In genomic region chr3:181487236-181487978, GRCh38 we compare ENCODE assay signal across 14 cellular contexts.
DNase-seq lines count a peak whose midpoint lies in the region; ATAC-seq and TF ChIP-seq lines count a peak whose summit lies in the region.
"Had no signal": no experiment of that assay in that cellular context is flagged by ENCODE, and none has a peak within 500 bp of the region (broad histone marks: within the 10 kb centered on the region; RNA-seq: fewer than 3 reads in every experiment).

No MANE protein-coding gene starts in this region.

- peaks cover 47 to 71% of the 10 kb centered on the region in 2 experiments for H3K4me1 ChIP-seq in neutrophil (ENCODE audit: control insufficient read depth in 1 of 2, insufficient read depth in 1 of 2, low read depth in 1 of 2, low read length in 1 of 2)
- no peaks in the 10 kb centered on the region for H3K4me1 ChIP-seq in neural progenitor cell
- H3K4me1 ChIP-seq: parathyroid adenoma, SJCRH30 had no signal

- H3K27ac Mint-ChIP-seq in neural progenitor cell: no peak overlapping the region

- no peaks in the 10 kb centered on the region for H3K27me3 Mint-ChIP-seq in neural progenitor cell (ENCODE audit: insufficient read depth, low read depth)

- no peak overlapping the region for H3K4me2 ChIP-seq in neural progenitor cell

- DNase-seq in Jurkat, Clone E6-1 (ENCODE audit: low read depth, low spot score): peak; percentile 62
- peak; percentile 37 for DNase-seq in NCI-H187 treated with DMSO at 0.1 percent for 48 hours (lab: John Stamatoyannopoulos, UW)
- DNase-seq in NCI-H748 (lab: John Stamatoyannopoulos, UW; ENCODE audit: unreplicated experiment): peak; percentile 86
- DNase-seq in neural progenitor cell (ENCODE audit: low spot score): no peak
- DNase-seq in coronary artery (ENCODE audit: low spot score): no peak
- DNase-seq: activated CD4-positive, alpha-beta T cell treated with anti-CD3 and anti-CD28 coated beads for 1 hour; activated naive CD4-positive, alpha-beta T cell; SJCRH30; stimulated activated CD4-positive, alpha-beta T cell treated with anti-CD3 and anti-CD28 coated beads, Interleukin-4, amount 100 ng/mL, for 1 hour; T-helper 9 cell had no signal

- H3K9ac ChIP-seq in neural progenitor cell: no peak overlapping the region
- H3K9ac ChIP-seq: parathyroid adenoma had no signal

- ATAC-seq in HG03039 (IDR thresholded peaks at IDR 0.05; ENCODE audit: unreplicated experiment) (no peak), GM21381 (IDR thresholded peaks at IDR 0.05; ENCODE audit: unreplicated experiment) (no peak)

- no peaks in the 10 kb centered on the region for H3K9me3 Mint-ChIP-seq in neural progenitor cell

- no peak overlapping the region for H3K4me3 ChIP-seq in Jurkat, Clone E6-1 (ENCODE audit: low read length)
- no peak overlapping the region for H3K4me3 ChIP-seq in neutrophil (ENCODE audit: low read depth in 1 of 2, low read length in 1 of 2)
- H3K4me3 ChIP-seq in neural progenitor cell: no peak overlapping the region
- H3K4me3 ChIP-seq in coronary artery: no peak overlapping the region
- H3K4me3 ChIP-seq: SJCRH30 had no signal

- H3K9me3 ChIP-seq in neutrophil (no peaks in the 10 kb centered on the region), neural progenitor cell (ENCODE audit: low read depth) (no peaks in the 10 kb centered on the region)
- H3K9me3 ChIP-seq: SJCRH30 had no signal

- H3K36me3 Mint-ChIP-seq in neural progenitor cell: no peaks in the 10 kb centered on the region

- H3K27me3 ChIP-seq in neutrophil (no peaks in the 10 kb centered on the region), neural progenitor cell (no peaks in the 10 kb centered on the region)
- H3K27me3 ChIP-seq: SJCRH30 had no signal

- no peaks in the 10 kb centered on the region for H3K79me2 ChIP-seq in neural progenitor cell (ENCODE audit: low read depth)
- H3K79me2 ChIP-seq: parathyroid adenoma had no signal

- H3K27ac ChIP-seq in neutrophil (peak overlapping the region; percentile 67), neural progenitor cell (no peak overlapping the region), coronary artery (no peak overlapping the region)
- H3K27ac ChIP-seq: parathyroid adenoma, SJCRH30 had no signal

- H2AFZ ChIP-seq in neural progenitor cell (replicated peaks): no peak overlapping the region
- H2AFZ ChIP-seq: parathyroid adenoma had no signal

- no peaks in the 10 kb centered on the region for H4K20me1 ChIP-seq in neural progenitor cell (ENCODE audit: low read depth)

- H3K36me3 ChIP-seq in neutrophil (no peaks in the 10 kb centered on the region), neural progenitor cell (no peaks in the 10 kb centered on the region)
- H3K36me3 ChIP-seq: SJCRH30 had no signal

- H3K4me3 Mint-ChIP-seq in neural progenitor cell: no peak overlapping the region

- H3F3A ChIP-seq in neural progenitor cell (ENCODE audit: low read depth): no peaks in the 10 kb centered on the region

- peaks cover 3% of the 10 kb centered on the region for H3K4me1 Mint-ChIP-seq in neural progenitor cell

- TF ChIP-seq CTCF in neutrophil (IDR thresholded peaks at IDR 0.05) (no peak), neural progenitor cell (IDR thresholded peaks at IDR 0.05) (no peak), coronary artery (IDR thresholded peaks at IDR 0.05) (no peak)

Comparison
In these comparisons a context has a peak if more than half of its experiments do, and no peak if none do; other contexts are left out.
1. DNase-seq: peak in Jurkat, Clone E6-1 (single experiment), NCI-H187 treated with DMSO at 0.1 percent for 48 hours (single experiment) and NCI-H748 (single experiment); none in neural progenitor cell (single experiment) and coronary artery (single experiment).